In the genomic region with DNA sequence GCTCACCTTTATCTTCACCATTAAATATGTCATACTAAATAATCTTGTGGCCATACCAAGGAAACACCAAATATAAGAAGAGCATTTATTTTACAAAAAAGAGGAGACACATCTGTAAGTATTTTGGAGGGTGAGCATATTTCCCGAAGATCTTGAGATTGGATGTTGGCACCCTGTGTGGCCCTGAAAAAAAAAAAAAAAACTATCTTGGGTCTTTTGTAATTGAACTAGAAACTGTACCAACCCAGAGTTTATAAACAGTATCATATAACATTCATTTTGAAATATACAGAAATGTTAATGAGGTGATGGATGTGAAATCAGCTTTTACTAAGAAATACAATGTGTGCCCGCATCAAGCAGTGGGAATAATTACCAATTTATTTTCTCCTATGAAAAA, we compare ENCODE assay signal across 17 cellular contexts.
DNase-seq lines count a peak whose midpoint lies in the region; ATAC-seq and TF ChIP-seq lines count a peak whose summit lies in the region.
"Had no signal": no experiment of that assay in that cellular context is flagged by ENCODE, and none has a peak within 500 bp of the region (broad histone marks: within the 10 kb centered on the region; RNA-seq: fewer than 3 reads in every experiment).

No MANE protein-coding gene starts in this region.

- H3K27me3 ChIP-seq in brain microvascular endothelial cell (replicated peaks) (no peaks in the 10 kb centered on the region), stomach smooth muscle (ENCODE audit: control insufficient read depth in 1 of 2, insufficient read depth in 2 of 2, low read length in 2 of 2) (no peaks in the 10 kb centered on the region), right cardiac atrium (ENCODE audit: control insufficient read depth, insufficient read depth) (no peaks in the 10 kb centered on the region)

- peaks cover 38% of the 10 kb centered on the region for H3K4me1 ChIP-seq in mesodermal cell (ENCODE audit: control insufficient read depth, insufficient read depth, low read length, poor library complexity, severe bottlenecking)
- peaks cover 4% of the 10 kb centered on the region for H3K4me1 ChIP-seq in stomach smooth muscle (ENCODE audit: control insufficient read depth, insufficient read depth, low read length)
- peaks cover 2% of the 10 kb centered on the region for H3K4me1 ChIP-seq in right cardiac atrium (ENCODE audit: control insufficient read depth, insufficient read depth, low read length)

- DNase-seq in HFF-Myc (ENCODE audit: extremely low read depth, low read depth): no peak
- DNase-seq in brain microvascular endothelial cell: no peak
- DNase-seq in right cardiac atrium: no peak
- no peak for DNase-seq in activated CD4-positive, alpha-beta T cell treated with anti-CD3 and anti-CD28 coated beads, Interleukin-2, amount 50 U/mL, for 1 hour
- DNase-seq in substantia nigra (lab: John Stamatoyannopoulos, UW): no peak
- DNase-seq: activated CD4-positive, alpha-beta memory T cell treated with anti-CD3 and anti-CD28 coated beads for 36 hours; activated T-cell treated with anti-CD3 and anti-CD28 coated beads, Interleukin-2, amount 50 U/mL, for 4 hours; naive thymus-derived CD4-positive, alpha-beta T cell; NCI-H2081 treated with DMSO at 0.1 percent for 48 hours; NCI-H526 treated with DMSO at 0.1 percent for 48 hours; OCI-M1; stimulated activated CD4-positive, alpha-beta T cell treated with anti-CD3 and anti-CD28 coated beads, Interleukin-15, amount 100 ng/mL, for 24 hours had no signal

- intact Hi-C loops in right cardiac atrium (cut with DNase I): no loop called here

- peak overlapping the region; percentile 22 to 34 for H3K9ac ChIP-seq in stomach smooth muscle (ENCODE audit: low read length in 2 of 2)

- ATAC-seq in right cardiac atrium: no peak
- no peak for ATAC-seq in GM18519 (IDR thresholded peaks at IDR 0.05; ENCODE audit: low FRiP score, unreplicated experiment)
- ATAC-seq: activated naive CD4-positive, alpha-beta T cell treated with anti-CD3 and anti-CD28 coated beads, Interleukin-2, amount 50 U/mL, for 72 hours; activated T-cell treated with anti-CD3 and anti-CD28 coated beads, Interleukin-2, amount 50 U/mL, for 4 hours; naive thymus-derived CD4-positive, alpha-beta T cell had no signal

- in situ Hi-C loops in brain microvascular endothelial cell (cut with HindIII; ENCODE audit: low pct_ligation_motif_present, low sequenced_read_pairs): no loop called here

- 0 out of 2 replicates have a peak overlapping the region, but pooled peaks have one; percentile 2 for H3K4me3 ChIP-seq in HFF-Myc (replicated peaks; ENCODE audit: low read depth, low read length)
- no peak overlapping the region for H3K4me3 ChIP-seq in brain microvascular endothelial cell (ENCODE audit: low read depth, low read length)
- no peak overlapping the region for H3K4me3 ChIP-seq in mesodermal cell (ENCODE audit: extremely low read depth, insufficient read depth, low read length, poor library complexity, severe bottlenecking)
- H3K4me3 ChIP-seq in stomach smooth muscle (ENCODE audit: low read length in 2 of 2): no peak overlapping the region
- H3K4me3 ChIP-seq in right cardiac atrium (ENCODE audit: low read length): no peak overlapping the region
- H3K4me3 ChIP-seq: HAP-1 had no signal

- WGBS in mesodermal cell (ENCODE audit: insufficient coverage in 2 of 2), 2 experiments: no CpG with 5 or more reads among the region's 2 CpGs
- 87% methylated on average over 2 of the region's 2 CpGs for WGBS in right cardiac atrium

- TF ChIP-seq CTCF in HFF-Myc (IDR thresholded peaks at IDR 0.05; ENCODE audit: low read depth, low read length, missing control alignments): no peak
- no peak for TF ChIP-seq CTCF in brain microvascular endothelial cell (IDR thresholded peaks at IDR 0.05; ENCODE audit: low read depth, low read length, missing control alignments)

- no peaks in the 10 kb centered on the region for H3K36me3 ChIP-seq in brain microvascular endothelial cell (replicated peaks)
- no peaks in the 10 kb centered on the region for H3K36me3 ChIP-seq in mesodermal cell (ENCODE audit: control insufficient read depth, insufficient read depth, low read length)
- no peaks in the 10 kb centered on the region for H3K36me3 ChIP-seq in stomach smooth muscle (ENCODE audit: control insufficient read depth in 2 of 2, insufficient read depth in 2 of 2, low read length in 2 of 2)
- H3K36me3 ChIP-seq: HAP-1 had no signal

- H3K27ac ChIP-seq in brain microvascular endothelial cell (peak overlapping the region; percentile 94), mesodermal cell (ENCODE audit: low read depth, low read length, severe bottlenecking) (peak overlapping the region; percentile 73), stomach smooth muscle (ENCODE audit: low read length) (peak overlapping the region; percentile 64), right cardiac atrium (ENCODE audit: low read length) (no peak overlapping the region), substantia nigra (ENCODE audit: low read depth, low read length, poor library complexity, severe bottlenecking) (no peak overlapping the region)

- H3K9me3 ChIP-seq in mesodermal cell (ENCODE audit: control insufficient read depth, low read length) (no peaks in the 10 kb centered on the region), stomach smooth muscle (ENCODE audit: control insufficient read depth in 2 of 2, low read length in 2 of 2) (no peaks in the 10 kb centered on the region), right cardiac atrium (ENCODE audit: control insufficient read depth, low read length) (no peaks in the 10 kb centered on the region)
- H3K9me3 ChIP-seq: HAP-1 had no signal

Comparison
In these comparisons a context has a peak if more than half of its experiments do, and no peak if none do; other contexts are left out.
1. H3K27ac ChIP-seq: peak in brain microvascular endothelial cell (single experiment), mesodermal cell (single experiment) and stomach smooth muscle (single experiment); none in right cardiac atrium (single experiment) and substantia nigra (single experiment).